Comparison of ENCODE assay signal across 38 cellular contexts in the genomic region with DNA sequence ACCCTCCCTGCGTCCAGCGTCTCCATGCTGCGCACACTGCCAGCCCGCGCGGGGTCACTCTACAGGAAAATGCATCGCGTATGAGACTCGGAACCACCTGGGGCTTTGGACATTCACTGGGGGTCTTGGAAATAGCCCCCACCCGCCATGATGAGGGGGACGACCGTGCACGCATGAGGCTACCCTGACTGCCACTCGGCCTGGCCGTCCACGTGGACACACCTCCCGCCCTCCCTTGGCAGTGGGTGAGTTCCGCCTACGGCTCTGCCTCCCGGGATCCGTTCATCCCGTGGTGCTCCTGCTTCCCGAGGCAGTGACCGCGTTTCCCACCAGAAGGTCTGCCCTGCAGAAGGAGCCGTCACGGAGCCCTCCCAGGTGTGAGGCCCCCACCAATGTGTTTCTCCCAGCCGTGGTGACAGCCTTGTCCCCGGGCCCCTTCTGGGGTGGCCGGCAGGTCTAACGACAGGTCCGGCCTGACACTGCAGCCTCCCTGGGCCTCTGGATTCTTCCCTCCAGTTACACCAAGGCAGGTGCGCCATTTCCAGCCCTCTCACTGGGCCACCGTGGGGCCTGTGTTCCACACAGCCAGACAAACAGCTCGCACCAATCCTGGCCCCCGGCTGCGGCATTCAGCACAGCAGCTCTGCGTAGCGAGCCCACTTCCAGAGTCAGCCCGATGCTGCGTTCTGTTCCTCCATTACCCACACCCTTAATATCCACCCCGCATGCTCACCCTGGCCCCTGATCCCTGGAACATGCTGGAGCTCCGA. TPM values are rescaled to one million over a fixed set of nuclear protein-coding genes. Genes with fewer than 3 reads are reported as not detected.
"Had no signal": no experiment of that assay in that cellular context is flagged by ENCODE, and none has a peak within 500 bp of the region (broad histone marks: within the 10 kb centered on the region; RNA-seq: fewer than 3 reads in every experiment).

No MANE protein-coding gene starts in this region.

- H3K9me3 ChIP-seq: adrenal gland, body of pancreas had no signal

- H3K4me3 ChIP-seq: adrenal gland, body of pancreas, breast epithelium had no signal

- ATAC-seq: activated CD4-positive, alpha-beta T cell treated with anti-CD3 and anti-CD28 coated beads for 36 hours; activated CD8-positive, alpha-beta memory T cell treated with anti-CD3 and anti-CD28 coated beads, Interleukin-2, amount 10 ng/mL, durations not matched to agents 7 days and 5 days; activated CD8-positive, alpha-beta T cell treated with anti-CD3 and anti-CD28 coated beads, Interleukin-2, amount 10 ng/mL, durations not matched to agents 7 days and 5 days; activated naive CD4-positive, alpha-beta T cell treated with anti-CD3 and anti-CD28 coated beads, Interleukin-2, amount 50 U/mL, for 72 hours; activated T-cell treated with anti-CD3 and anti-CD28 coated beads, Interleukin-2, amount 50 U/mL, for 4 hours; activated T-cell treated with anti-CD3 and anti-CD28 coated beads, Interleukin-2, amount 50 U/mL, for 72 hours; activated T-helper 17 cell treated with anti-CD3 and anti-CD28 coated beads, Interleukin-2, amount 50 U/mL, for 72 hours; body of pancreas had no signal

- H3K27me3 ChIP-seq: body of pancreas, brain microvascular endothelial cell had no signal

- DNase-seq: activated B cell treated with CpG ODN at 0.5 μM for 24 hours; activated CD4-positive, alpha-beta memory T cell treated with anti-CD3 and anti-CD28 coated beads, Interleukin-2, amount 10 ng/mL, durations not matched to agents 7 days and 5 days; activated CD4-positive, alpha-beta T cell treated with anti-CD3 and anti-CD28 coated beads for 1 hour; activated CD4-positive, alpha-beta T cell treated with anti-CD3 and anti-CD28 coated beads for 36 hours; activated CD4-positive, alpha-beta T cell treated with anti-CD3 and anti-CD28 coated beads for 48 hours; activated CD4-positive, alpha-beta T cell treated with anti-CD3 and anti-CD28 coated beads, Interleukin-2, amount 10 ng/mL, durations not matched to agents 7 days and 5 days; activated CD4-positive, alpha-beta T cell treated with anti-CD3 and anti-CD28 coated beads, Interleukin-2, amount 50 U/mL, for 48 hours; activated CD8-positive, alpha-beta memory T cell treated with anti-CD3 and anti-CD28 coated beads for 24 hours; activated CD8-positive, alpha-beta memory T cell treated with anti-CD3 and anti-CD28 coated beads, Interleukin-2, amount 10 ng/mL, durations not matched to agents 7 days and 5 days; activated CD8-positive, alpha-beta memory T cell treated with anti-CD3 and anti-CD28 coated beads, Interleukin-2, amount 50 U/mL, for 48 hours; activated CD8-positive, alpha-beta T cell treated with anti-CD3 and anti-CD28 coated beads, Interleukin-2, amount 10 ng/mL, durations not matched to agents 7 days and 5 days; activated effector memory CD4-positive, alpha-beta T cell treated with anti-CD3 and anti-CD28 coated beads, Interleukin-2, amount 50 U/mL, for 16 hours; activated gamma-delta T cell treated with Interleukin-2 at 50 U/mL for 16 hours; activated naive CD4-positive, alpha-beta T cell; activated naive CD4-positive, alpha-beta T cell treated with anti-CD3 and anti-CD28 coated beads for 36 hours; activated naive CD4-positive, alpha-beta T cell treated with anti-CD3 and anti-CD28 coated beads, Interleukin-2, amount 50 U/mL, for 16 hours; activated naive CD8-positive, alpha-beta T cell treated with anti-CD3 and anti-CD28 coated beads for 36 hours; activated T-cell treated with anti-CD3 and anti-CD28 coated beads, Interleukin-2, amount 50 U/mL, for 1 hour; activated T-cell treated with anti-CD3 and anti-CD28 coated beads, Interleukin-2, amount 50 U/mL, for 4 hours; activated T-cell treated with anti-CD3 and anti-CD28 coated beads, Interleukin-2, amount 50 U/mL, for 72 hours; adrenal gland; amniotic stem cell; aorta; body of pancreas; brain microvascular endothelial cell; central memory CD4-positive, alpha-beta T cell; SW 1271; T-helper 1 cell; T-helper 2 cell; T-helper 9 cell had no signal

- FAIRE-seq: astrocyte, TTC549 had no signal

- H3K27ac ChIP-seq: adrenal gland, body of pancreas, brain microvascular endothelial cell, breast epithelium, VCaP had no signal

- H3K36me3 ChIP-seq: adrenal gland, brain microvascular endothelial cell, breast epithelium had no signal

- H3K4me1 ChIP-seq: adrenal gland, body of pancreas, breast epithelium had no signal

RNA-seq across cellular contexts. Expression of gene GALNT9, which starts 11.1 kb away (rescaled TPM):
- total RNA-seq: activated B cell treated with CpG ODN at 0.5 μM for 24 hours; activated CD4-positive, alpha-beta memory T cell treated with anti-CD3 and anti-CD28 coated beads, Interleukin-2, amount 10 ng/mL, durations not matched to agents 7 days and 5 days; activated CD4-positive, alpha-beta T cell treated with anti-CD3 and anti-CD28 coated beads, Interleukin-2, amount 10 ng/mL, durations not matched to agents 7 days and 5 days; activated CD8-positive, alpha-beta memory T cell treated with anti-CD3 and anti-CD28 coated beads, Interleukin-2, amount 10 ng/mL, durations not matched to agents 7 days and 5 days; activated CD8-positive, alpha-beta T cell treated with anti-CD3 and anti-CD28 coated beads, Interleukin-2, amount 10 ng/mL, durations not matched to agents 7 days and 5 days; activated naive CD8-positive, alpha-beta T cell treated with anti-CD3 and anti-CD28 coated beads for 36 hours; activated T-helper 1 cell treated with anti-CD3 and anti-CD28 coated beads, Interleukin-12 subunit alpha, Interleukin-12 subunit beta, Interleukin-2, Interleukin-4 antibody, amounts not matched to agents 30 ng/mL and 10 ng/mL and 1 ng/mL, durations not matched to agents 14 hours and 24 hours and 36 hours; body of pancreas; cardiac septum had no signal
- polyA plus RNA-seq: aorta had no signal
